In the genomic region with DNA sequence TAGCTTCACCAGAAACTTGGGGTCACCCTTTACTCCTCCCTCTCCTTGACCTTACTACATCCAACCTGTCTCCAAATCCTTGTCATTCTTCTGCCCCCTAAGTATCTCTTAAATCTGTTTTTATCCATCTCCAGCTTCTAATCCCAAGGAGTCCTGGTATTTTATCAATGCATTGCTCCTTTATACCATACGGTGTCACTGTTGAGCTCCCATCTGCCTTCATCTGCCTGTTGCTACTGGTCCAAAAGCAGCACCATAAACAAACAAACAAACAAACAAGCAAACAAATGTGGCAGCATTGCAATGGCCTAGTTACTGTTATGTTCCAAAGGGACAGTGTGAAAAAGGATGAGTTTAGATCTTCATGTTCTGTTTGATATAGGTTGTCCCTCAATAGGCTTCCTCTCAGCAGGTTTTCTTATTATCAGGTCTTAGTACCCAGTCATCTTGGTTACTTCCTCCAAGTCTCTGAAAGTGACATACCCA, we compare ENCODE assay signal across 8 cellular contexts. TPM values are rescaled to one million over a fixed set of nuclear protein-coding genes. Genes with fewer than 3 reads are reported as not detected.
DNase-seq lines count a peak whose midpoint lies in the region; ATAC-seq and TF ChIP-seq lines count a peak whose summit lies in the region.

No MANE protein-coding gene starts in this region.

- no peak overlapping the region for H3K4me3 ChIP-seq in GM12865 (ENCODE audit: low read depth, low read length)
- H3K4me3 ChIP-seq in LNCaP clone FGC (ENCODE audit: low read depth, low read length): no peak overlapping the region
- H3K4me3 ChIP-seq in foreskin fibroblast (ENCODE audit: low read depth in 1 of 2, low read length in 2 of 2): no peak overlapping the region

- no peak for ATAC-seq in HG03196 (IDR thresholded peaks at IDR 0.05; ENCODE audit: unreplicated experiment)

- no peaks in the 10 kb centered on the region for H3K27me3 Mint-ChIP-seq in osteocyte (ENCODE audit: unreplicated experiment)

- no peak overlapping the region for H3K27ac Mint-ChIP-seq in osteocyte (ENCODE audit: unreplicated experiment)

- no peaks in the 10 kb centered on the region for H3K9me3 Mint-ChIP-seq in osteocyte (ENCODE audit: unreplicated experiment)

- DNase-seq in AG09319 (ENCODE audit: extremely low read depth, low read depth): peak; percentile 16
- DNase-seq in GM12865 (ENCODE audit: low read depth): peak; percentile 49
- DNase-seq in LNCaP clone FGC (ENCODE audit: low read depth): peak; percentile 34
- DNase-seq in SW480 (ENCODE audit: low spot score): peak; percentile 60
- peak; percentile 33 to 73 for DNase-seq in foreskin fibroblast
- DNase-seq in osteocyte (ENCODE audit: extremely low spot score, unreplicated experiment): no peak
- DNase-seq in T1000 (lab: John Stamatoyannopoulos, UW): no peak

- TF ChIP-seq CTCF in AG09319 (IDR thresholded peaks at IDR 0.05; ENCODE audit: low read depth, low read length) (peak; percentile 85), GM12865 (IDR thresholded peaks at IDR 0.05; ENCODE audit: insufficient read depth, low read depth, low read length, missing control alignments) (peak; percentile 77), LNCaP clone FGC (IDR thresholded peaks at IDR 0.05; ENCODE audit: control insufficient read depth, extremely low read depth, insufficient read depth) (peak; percentile 87), foreskin fibroblast (IDR thresholded peaks at IDR 0.05; ENCODE audit: low read depth, low read length) (peak; percentile 61), osteocyte (IDR thresholded peaks at IDR 0.05) (peak; percentile 81)

- H3K36me3 Mint-ChIP-seq in osteocyte (ENCODE audit: unreplicated experiment): peaks cover 6% of the 10 kb centered on the region

- peaks cover 6% of the 10 kb centered on the region for H3K4me1 Mint-ChIP-seq in osteocyte (ENCODE audit: unreplicated experiment)

- no peak overlapping the region for H3K4me3 Mint-ChIP-seq in osteocyte (ENCODE audit: unreplicated experiment)

RNA-seq across cellular contexts. Expression of gene DNHD1, which starts 34.2 kb away (rescaled TPM):
- total RNA-seq in osteocyte: 6.6 and 8.7 TPM in 2 replicates

RNA-seq across cellular contexts. Expression of gene TIMM10B, which starts 50.0 kb away (rescaled TPM):
- 25.1 and 27.0 TPM in 2 replicates for total RNA-seq in osteocyte

RNA-seq across cellular contexts. Expression of gene ARFIP2, which starts 50.2 kb away (rescaled TPM):
- total RNA-seq in osteocyte: 58.0 and 64.6 TPM in 2 replicates

RNA-seq across cellular contexts. Expression of gene TRIM3, which starts 57.6 kb away (rescaled TPM):
- 30.7 and 32.5 TPM in 2 replicates for total RNA-seq in osteocyte

Comparison
In these comparisons a context has a peak if more than half of its experiments do, and no peak if none do; other contexts are left out.
1. DNase-seq: peak in AG09319 (single experiment), GM12865 (single experiment), LNCaP clone FGC (single experiment), SW480 (single experiment) and foreskin fibroblast (2 of 2); none in osteocyte (single experiment) and T1000 (single experiment).
2. Peak in every context shown above with its lines, with median percentiles within 50 percentile points of each other: CTCF ChIP-seq.